In the genomic region with DNA sequence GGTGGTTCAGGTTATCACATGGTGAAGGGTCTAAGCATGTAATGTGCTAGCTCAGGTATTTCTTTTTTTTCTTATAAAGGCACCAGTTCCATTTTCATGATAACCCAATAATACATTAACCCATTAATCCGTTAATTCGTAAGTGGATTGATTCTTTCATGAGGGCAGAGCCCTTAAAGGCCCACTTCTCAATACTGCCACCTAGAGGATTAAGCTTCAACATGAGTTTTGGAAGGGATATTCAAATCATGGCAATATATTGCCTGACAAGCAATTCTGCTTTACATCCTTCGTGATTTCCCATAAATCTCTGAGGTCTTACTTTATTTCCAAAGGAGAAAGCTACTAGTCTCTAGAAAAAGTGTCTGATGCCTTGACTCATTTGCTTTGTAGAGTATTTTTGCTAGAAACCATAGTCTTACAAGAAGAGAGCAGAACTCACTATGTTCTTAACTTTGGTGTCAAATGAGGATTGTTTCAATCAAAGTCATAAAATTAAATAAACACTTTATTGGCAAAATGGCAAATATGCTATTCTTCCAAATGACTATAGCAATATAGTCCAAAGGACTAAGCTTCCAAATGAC, we compare ENCODE assay signal across 1 cellular context.
TF ChIP-seq lines count a peak whose summit lies in the region.

No MANE protein-coding gene starts in this region.

TF ChIP-seq in H1, 55 proteins besides CTCF, POLR2A, EP300 and RAD21:
- TF ChIP-seq, protein P1, sequence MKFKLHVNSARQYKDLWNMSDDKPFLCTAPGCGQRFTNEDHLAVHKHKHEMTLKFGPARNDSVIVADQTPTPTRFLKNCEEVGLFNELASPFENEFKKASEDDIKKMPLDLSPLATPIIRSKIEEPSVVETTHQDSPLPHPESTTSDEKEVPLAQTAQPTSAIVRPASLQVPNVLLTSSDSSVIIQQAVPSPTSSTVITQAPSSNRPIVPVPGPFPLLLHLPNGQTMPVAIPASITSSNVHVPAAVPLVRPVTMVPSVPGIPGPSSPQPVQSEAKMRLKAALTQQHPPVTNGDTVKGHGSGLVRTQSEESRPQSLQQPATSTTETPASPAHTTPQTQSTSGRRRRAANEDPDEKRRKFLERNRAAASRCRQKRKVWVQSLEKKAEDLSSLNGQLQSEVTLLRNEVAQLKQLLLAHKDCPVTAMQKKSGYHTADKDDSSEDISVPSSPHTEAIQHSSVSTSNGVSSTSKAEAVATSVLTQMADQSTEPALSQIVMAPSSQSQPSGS (IDR thresholded peaks at IDR 0.05; ENCODE audit: low read length): no peak
- TF ChIP-seq HDAC6 (IDR thresholded peaks at IDR 0.05; ENCODE audit: low read depth, low read length) (no peak), CHD2 (IDR thresholded peaks at IDR 0.05; ENCODE audit: low read length) (no peak), SP4 (IDR thresholded peaks at IDR 0.05; ENCODE audit: low read length) (no peak)
